ENCODE assay signal across 1 cellular context in the genomic region with DNA sequence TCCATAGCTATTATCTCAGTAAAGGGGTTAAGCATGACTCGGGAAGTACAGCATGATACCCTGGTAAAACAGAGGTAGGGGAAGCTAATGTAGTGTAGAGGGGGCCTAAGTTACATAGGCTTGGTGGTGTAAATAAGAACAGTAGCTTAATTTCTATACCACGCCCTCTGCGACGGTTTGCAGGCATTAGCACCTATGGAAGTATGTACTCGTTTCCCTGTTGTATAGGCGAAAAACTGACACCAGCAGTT.
TF ChIP-seq lines count a peak whose summit lies in the region.

No MANE protein-coding gene starts in this region.

TF ChIP-seq in K562, 482 proteins besides CTCF, POLR2A, EP300 and RAD21:
- TF ChIP-seq TGIF2 (CRISPR knock-in tag; IDR thresholded peaks at IDR 0.05) (no peak), FOXK2 (conservative IDR thresholded peaks at IDR 0.05 in 1 of 2, IDR thresholded peaks at IDR 0.05 in 1 of 2; ENCODE audit: low read depth in 2 of 2) (peak; percentile 62 to 74; a peak in 2 of 4 replicates), KLF10 (CRISPR knock-in tag; IDR thresholded peaks at IDR 0.05) (0 out of 2 replicates have a peak, but pooled peaks have one; percentile 48), MIER1 (IDR thresholded peaks at IDR 0.05; ENCODE audit: low read depth) (0 out of 2 replicates have a peak, but pooled peaks have one; percentile 48), NFE2 (IDR thresholded peaks at IDR 0.05; ENCODE audit: low read depth) (no peak), GABPB1 (CRISPR knock-in tag; IDR thresholded peaks at IDR 0.05) (peak; percentile 36; the same call in 1 of the 2 replicates), ZSCAN29 (IDR thresholded peaks at IDR 0.05) (no peak), LCOR (CRISPR knock-in tag; IDR thresholded peaks at IDR 0.05) (peak; percentile 6; the same call in 1 of the 2 replicates), TBP (optimal IDR thresholded peaks at IDR 0.05; ENCODE audit: low read depth, low read length) (no peak), KAT7 (CRISPR knock-in tag; IDR thresholded peaks at IDR 0.05; ENCODE audit: borderline replicate concordance) (0 out of 2 replicates have a peak, but pooled peaks have one; percentile 23)
- TF ChIP-seq, protein P1, sequence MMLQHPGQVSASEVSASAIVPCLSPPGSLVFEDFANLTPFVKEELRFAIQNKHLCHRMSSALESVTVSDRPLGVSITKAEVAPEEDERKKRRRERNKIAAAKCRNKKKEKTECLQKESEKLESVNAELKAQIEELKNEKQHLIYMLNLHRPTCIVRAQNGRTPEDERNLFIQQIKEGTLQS (IDR thresholded peaks at IDR 0.05): no peak
- TF ChIP-seq, protein P1 (CRISPR knock-in tag; conservative IDR thresholded peaks at IDR 0.05): peak; percentile 33; the same call in 1 of the 2 replicates
- TF ChIP-seq, protein P2, sequence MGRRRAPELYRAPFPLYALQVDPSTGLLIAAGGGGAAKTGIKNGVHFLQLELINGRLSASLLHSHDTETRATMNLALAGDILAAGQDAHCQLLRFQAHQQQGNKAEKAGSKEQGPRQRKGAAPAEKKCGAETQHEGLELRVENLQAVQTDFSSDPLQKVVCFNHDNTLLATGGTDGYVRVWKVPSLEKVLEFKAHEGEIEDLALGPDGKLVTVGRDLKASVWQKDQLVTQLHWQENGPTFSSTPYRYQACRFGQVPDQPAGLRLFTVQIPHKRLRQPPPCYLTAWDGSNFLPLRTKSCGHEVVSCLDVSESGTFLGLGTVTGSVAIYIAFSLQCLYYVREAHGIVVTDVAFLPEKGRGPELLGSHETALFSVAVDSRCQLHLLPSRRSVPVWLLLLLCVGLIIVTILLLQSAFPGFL (CRISPR knock-in tag; IDR thresholded peaks at IDR 0.05): peak; percentile 83; the same call in 1 of the 2 replicates
TF ChIP-seq in K562: peak in this region for 8.
